Comparison of ENCODE assay signal across 8 cellular contexts in the genomic region with DNA sequence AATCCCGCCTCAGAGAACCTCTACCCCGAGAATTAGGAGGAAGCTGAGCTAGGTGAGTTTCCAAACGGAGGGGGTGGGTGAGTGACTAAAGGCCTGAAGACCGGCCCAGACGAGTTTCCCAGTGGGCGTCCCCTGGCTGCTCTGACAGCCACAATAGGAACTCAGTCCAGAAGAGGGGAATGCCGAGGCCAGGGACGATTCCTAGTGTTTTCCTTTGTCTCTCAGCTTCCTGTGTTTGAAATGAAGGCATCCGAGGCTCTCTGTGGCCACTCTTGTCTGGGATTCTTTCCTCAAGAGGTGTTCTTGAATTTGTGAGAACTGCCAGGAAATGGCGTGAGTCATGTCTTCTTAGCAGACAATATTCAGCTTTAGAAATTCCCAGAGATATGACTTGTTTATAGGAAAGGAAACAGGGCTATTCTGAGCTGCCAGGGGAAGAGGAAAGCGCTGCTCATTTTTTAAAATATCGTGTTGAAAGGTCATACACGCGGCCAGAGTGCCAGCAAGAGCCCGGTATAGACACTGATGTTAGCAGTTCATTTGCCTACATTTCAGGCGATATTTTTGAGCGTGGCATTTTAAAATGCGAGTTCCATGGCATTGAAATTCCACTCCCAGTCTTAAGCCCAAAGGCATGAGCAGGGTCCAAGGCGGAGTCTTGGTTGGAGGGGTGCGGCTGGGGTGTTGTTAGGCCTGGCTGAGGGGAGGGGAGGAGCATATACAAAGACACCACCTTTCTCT.
DNase-seq lines count a peak whose midpoint lies in the region; ATAC-seq, FAIRE-seq and TF ChIP-seq lines count a peak whose summit lies in the region.

No MANE protein-coding gene starts in this region.

- H3K4me1 Mint-ChIP-seq in central memory CD8-positive, alpha-beta T cell: peaks cover 29% of the 10 kb centered on the region

- TF ChIP-seq CTCF in Panc1 (IDR thresholded peaks at IDR 0.05): no peak

- peak overlapping the region; percentile 36 for H3K4me3 Mint-ChIP-seq in central memory CD8-positive, alpha-beta T cell

- BruUV-seq in Panc1 (replicated peaks; lab: Mats Ljungman, UMichigan): no TSS peak

- H3K27me3 Mint-ChIP-seq in central memory CD8-positive, alpha-beta T cell: peaks cover 18% of the 10 kb centered on the region

- H3K36me3 ChIP-seq in Panc1 (ENCODE audit: control insufficient read depth, insufficient read depth, low read length): no peaks in the 10 kb centered on the region

- peak overlapping the region; percentile 5 for H3K27ac Mint-ChIP-seq in central memory CD8-positive, alpha-beta T cell (ENCODE audit: low read depth)

- ATAC-seq in Panc1: peak; percentile 87
- no peak for ATAC-seq in central memory CD8-positive, alpha-beta T cell (replicated peaks; ENCODE audit: extremely low read depth, poor library complexity, severe bottlenecking)

- TF ChIP-seq POLR2A in H54 (IDR thresholded peaks at IDR 0.05; ENCODE audit: low read depth, low read length): no peak; the same call in 1 of the 2 replicates

- no peaks in the 10 kb centered on the region for H3K36me3 Mint-ChIP-seq in central memory CD8-positive, alpha-beta T cell (ENCODE audit: insufficient read depth)

- FAIRE-seq in H54 (lab: Jason Lieb, UNC): peak; percentile 93

- H3K4me1 ChIP-seq in Panc1 (ENCODE audit: control insufficient read depth, insufficient read depth, low read length): peaks cover 19% of the 10 kb centered on the region

- in situ Hi-C loops in Panc1 (cut with HindIII; ENCODE audit: low pct_unique_long_range_greater_than_20kb, low sequenced_read_pairs): no loop called here

- H3K9me3 Mint-ChIP-seq in central memory CD8-positive, alpha-beta T cell: no peaks in the 10 kb centered on the region

- intact Hi-C loops in Panc1 (cut with micrococcal nuclease; ENCODE audit: unreplicated experiment): no loop called here

- H3K4me3 ChIP-seq in Panc1 (ENCODE audit: low read depth in 2 of 2, low read length in 2 of 2): peak overlapping the region; percentile 20 to 48

- DNase-seq in EH (ENCODE audit: low read depth) (peak; percentile 100), H54 (ENCODE audit: insufficient read length, low spot score) (peak; percentile 45), Panc1 (ENCODE audit: low read depth, low spot score) (peak; percentile 47), left kidney (ENCODE audit: low read depth, low spot score) (peak; percentile 41), NCI-H82 treated with DMSO at 0.1 percent for 48 hours (lab: John Stamatoyannopoulos, UW; ENCODE audit: unreplicated experiment) (no peak), SIG-M5 (lab: John Stamatoyannopoulos, UW) (no peak)
- no peak for DNase-seq in central memory CD8-positive, alpha-beta T cell (ENCODE audit: low spot score in 2 of 2)
- peak; percentile 65 for DNase-seq in stimulated activated CD8-positive, alpha-beta memory T cell treated with anti-CD3 and anti-CD28 coated beads, Interleukin-4, amount 100 ng/mL, for 48 hours

- no peaks in the 10 kb centered on the region for H3K27me3 ChIP-seq in Panc1 (ENCODE audit: control insufficient read depth, insufficient read depth, low read length)

- POLR2A ChIA-PET in Panc1 (lab: Charles Lee): interaction anchor here (0.6 kb wide), 1 partner anchor 193 kb away, joined by 5 read pairs; no protein-coding TSS in a partner anchor

- CTCF ChIA-PET in Panc1 (lab: Charles Lee): interaction anchor here (0.6 kb wide), 1 partner anchor 238 kb away, joined by 3 read pairs; no protein-coding TSS in a partner anchor

- H3K9me3 ChIP-seq in Panc1 (ENCODE audit: control insufficient read depth, insufficient read depth, low read depth, low read length): no peaks in the 10 kb centered on the region; the same call in 1 of the 2 replicates

- peak overlapping the region; percentile 81 for H3K27ac ChIP-seq in Panc1 (ENCODE audit: low read length)

Comparison
In these comparisons a context has a peak if more than half of its experiments do, and no peak if none do; other contexts are left out.
1. DNase-seq: peak in EH (single experiment), H54 (single experiment), Panc1 (single experiment), left kidney (single experiment) and stimulated activated CD8-positive, alpha-beta memory T cell treated with anti-CD3 and anti-CD28 coated beads, Interleukin-4, amount 100 ng/mL, for 48 hours (single experiment); none in central memory CD8-positive, alpha-beta T cell (0 of 2), NCI-H82 treated with DMSO at 0.1 percent for 48 hours (single experiment) and SIG-M5 (single experiment).